ENCODE assay signal across 13 cellular contexts in genomic region chr5:136056771-136057335, GRCh38. TPM values are rescaled to one million over a fixed set of nuclear protein-coding genes. Genes with fewer than 3 reads are reported as not detected.
DNase-seq lines count a peak whose midpoint lies in the region; ATAC-seq and TF ChIP-seq lines count a peak whose summit lies in the region.
"Had no signal": no experiment of that assay in that cellular context is flagged by ENCODE, and none has a peak within 500 bp of the region (broad histone marks: within the 10 kb centered on the region; RNA-seq: fewer than 3 reads in every experiment).

No MANE protein-coding gene starts in this region.

- H2BK120ac ChIP-seq in neuronal stem cell (ENCODE audit: low read depth, low read length) = no peak overlapping the region

- H3K23ac ChIP-seq in neuronal stem cell (ENCODE audit: low read depth, low read length, poor library complexity) = no peak overlapping the region

- H2BK5ac ChIP-seq in neuronal stem cell (ENCODE audit: low read length) = no peak overlapping the region

- no peak overlapping the region for H3K27ac Mint-ChIP-seq in stimulated activated effector memory CD8-positive, alpha-beta T cell treated with anti-CD3 and anti-CD28 coated beads, Interleukin-12 subunit alpha, Interleukin-12 subunit beta, amount 100 ng/mL, for 72 hours

- TF ChIP-seq CTCF in heart right ventricle (IDR thresholded peaks at IDR 0.05) = no peak
- no peak for TF ChIP-seq CTCF in esophagus muscularis mucosa (IDR thresholded peaks at IDR 0.05)

- H3K4me2 ChIP-seq in neuronal stem cell (ENCODE audit: insufficient read depth, low read length, poor library complexity, severe bottlenecking) = no peak overlapping the region

- H3K27ac ChIP-seq in heart right ventricle (peak overlapping the region in 6 of 10 donors; percentile 42 to 72 (median 66)), esophagus muscularis mucosa (replicated peaks in 1 of 4) (peak overlapping the region; percentile 83 to 89 (median 88)), neuronal stem cell (replicated peaks; ENCODE audit: low read length) (no peak overlapping the region), aorta (ENCODE audit: low read depth in 1 of 2, low read length in 2 of 2) (peak overlapping the region; percentile 78 to 85)
- H3K27ac ChIP-seq: VCaP had no signal

- H3K18ac ChIP-seq in neuronal stem cell (ENCODE audit: low read length) = peak overlapping the region; percentile 39

- TF ChIP-seq POLR2A in esophagus muscularis mucosa (IDR thresholded peaks at IDR 0.05; ENCODE audit: low read depth) = no peak

- intact Hi-C loops in heart right ventricle (cut with DNase I) = loop anchor here in 2 of 10 donors (5.0 kb wide), 2 partner anchors 35 to 110 kb away; no protein-coding TSS in a partner anchor
- intact Hi-C loops in Right ventricle myocardium superior (cut with DNase I) = no loop called here
- intact Hi-C loops in esophagus muscularis mucosa (cut with DNase I) = no loop called here
- intact Hi-C loops in aorta (cut with DNase I) = loop anchor here (5.0 to 10.0 kb wide), 3 partner anchors 40 to 112 kb away; no protein-coding TSS in a partner anchor

- H3K9me3 ChIP-seq in heart right ventricle (no peaks in the 10 kb centered on the region), esophagus muscularis mucosa (no peaks in the 10 kb centered on the region), neuronal stem cell (replicated peaks in 1 of 2; ENCODE audit: control insufficient read depth in 2 of 2, insufficient read depth in 1 of 2, low read depth in 1 of 2, low read length in 2 of 2) (no peaks in the 10 kb centered on the region), aorta (ENCODE audit: control insufficient read depth, low read length) (no peaks in the 10 kb centered on the region)

- no peak overlapping the region for H2AFZ ChIP-seq in neuronal stem cell (ENCODE audit: low read length)

- H3K4me3 ChIP-seq in heart right ventricle (no peak overlapping the region), esophagus muscularis mucosa (no peak overlapping the region), neuronal stem cell (ENCODE audit: low read length in 2 of 2) (no peak overlapping the region), aorta (ENCODE audit: low read length in 2 of 2) (no peak overlapping the region)

- H3K14ac ChIP-seq in neuronal stem cell (ENCODE audit: low read length) = no peak overlapping the region

- H2BK15ac ChIP-seq in neuronal stem cell (ENCODE audit: low read length) = no peak overlapping the region

- no peak overlapping the region for H4K91ac ChIP-seq in neuronal stem cell (ENCODE audit: low read depth, low read length, poor library complexity)

- WGBS in heart right ventricle, 2 donors = 89 to 91% methylated on average over 8 of the region's 8 CpGs
- WGBS in esophagus muscularis mucosa = 85% methylated on average over 8 of the region's 8 CpGs
- WGBS in neuronal stem cell (ENCODE audit: extremely low coverage in 2 of 2, insufficient read length in 2 of 2, insufficient replicate concordance in 1 of 2), 2 donors = no CpG with 5 or more reads among the region's 8 CpGs
- WGBS in aorta, 2 donors = 80 to 90% methylated on average over 8 of the region's 8 CpGs

- no peak overlapping the region for H3K4me3 Mint-ChIP-seq in stimulated activated effector memory CD8-positive, alpha-beta T cell treated with anti-CD3 and anti-CD28 coated beads, Interleukin-12 subunit alpha, Interleukin-12 subunit beta, amount 100 ng/mL, for 72 hours
- H3K4me3 Mint-ChIP-seq: CD8-positive, alpha-beta memory T cell had no signal

- H3K36me3 ChIP-seq in heart right ventricle (peaks cover 0 to 100% (median 9%) of the 10 kb centered on the region in 9 donors), esophagus muscularis mucosa (peaks cover 0 to 45% (median 21%) of the 10 kb centered on the region in 4 donors), neuronal stem cell (replicated peaks in 1 of 2; ENCODE audit: control insufficient read depth in 2 of 2, insufficient read depth in 2 of 2, low read length in 2 of 2) (no peaks in the 10 kb centered on the region), aorta (ENCODE audit: control insufficient read depth in 1 of 2, insufficient read depth in 2 of 2, low read length in 1 of 2) (no peaks in the 10 kb centered on the region)

- TF ChIP-seq EP300 in esophagus muscularis mucosa (IDR thresholded peaks at IDR 0.05) = no peak

- DNase-seq in heart right ventricle (no peak), Right ventricle myocardium superior (no peak), esophagus muscularis mucosa (ENCODE audit: extremely low spot score) (no peak), neuronal stem cell (ENCODE audit: low spot score) (no peak), aorta (peak; percentile 18 to 63), HUDEP-2 (lab: John Stamatoyannopoulos, UW; ENCODE audit: unreplicated experiment in 76 of 76) (no peak)
- DNase-seq in stimulated activated effector memory CD8-positive, alpha-beta T cell treated with anti-CD3 and anti-CD28 coated beads, Interleukin-12 subunit alpha, Interleukin-12 subunit beta, amount 100 ng/mL, for 72 hours (ENCODE audit: low spot score in 2 of 2) = no peak
- DNase-seq: CD8-positive, alpha-beta memory T cell; NCI-H1694; NCI-H446 treated with DMSO at 0.1 percent for 48 hours; posterior cingulate gyrus had no signal

- H3K4me1 Mint-ChIP-seq in stimulated activated effector memory CD8-positive, alpha-beta T cell treated with anti-CD3 and anti-CD28 coated beads, Interleukin-12 subunit alpha, Interleukin-12 subunit beta, amount 100 ng/mL, for 72 hours = peaks cover 4% of the 10 kb centered on the region
- H3K4me1 Mint-ChIP-seq: CD8-positive, alpha-beta memory T cell had no signal

- no peak overlapping the region for H3K4ac ChIP-seq in neuronal stem cell (ENCODE audit: low read length)

- no peak overlapping the region for H3K9ac ChIP-seq in neuronal stem cell (ENCODE audit: low read depth, low read length, poor library complexity)

- no peak for ATAC-seq in heart right ventricle
- no peak for ATAC-seq in Right ventricle myocardium superior (ENCODE audit: poor library complexity)
- ATAC-seq in aorta (ENCODE audit: low FRiP score) = no peak
- no peak for ATAC-seq in stimulated activated effector memory CD8-positive, alpha-beta T cell treated with anti-CD3 and anti-CD28 coated beads, Interleukin-12 subunit alpha, Interleukin-12 subunit beta, amount 100 ng/mL, for 72 hours
- ATAC-seq in GM21423 (IDR thresholded peaks at IDR 0.05; ENCODE audit: unreplicated experiment) = no peak

- no peaks in the 10 kb centered on the region for H3K27me3 ChIP-seq in heart right ventricle
- no peaks in the 10 kb centered on the region for H3K27me3 ChIP-seq in esophagus muscularis mucosa
- H3K27me3 ChIP-seq in neuronal stem cell (ENCODE audit: control insufficient read depth in 3 of 3, insufficient read depth in 3 of 3, low read depth in 1 of 3, low read length in 3 of 3) = peaks cover 0 to 22% (median 0%) of the 10 kb centered on the region in 3 experiments
- no peaks in the 10 kb centered on the region for H3K27me3 ChIP-seq in aorta (ENCODE audit: control insufficient read depth in 1 of 2, insufficient read depth in 2 of 2, low read length in 1 of 2)

- H2AK5ac ChIP-seq in neuronal stem cell (ENCODE audit: low read depth, low read length) = no peak overlapping the region

- no peak overlapping the region for H4K8ac ChIP-seq in neuronal stem cell (ENCODE audit: low read depth, low read length)

- no peak overlapping the region for H2BK12ac ChIP-seq in neuronal stem cell (ENCODE audit: low read length)

- no peaks in the 10 kb centered on the region for H3K9me3 Mint-ChIP-seq in stimulated activated effector memory CD8-positive, alpha-beta T cell treated with anti-CD3 and anti-CD28 coated beads, Interleukin-12 subunit alpha, Interleukin-12 subunit beta, amount 100 ng/mL, for 72 hours
- H3K9me3 Mint-ChIP-seq: CD8-positive, alpha-beta memory T cell had no signal

- H3K4me1 ChIP-seq in heart right ventricle = peaks cover 0 to 49% (median 39%) of the 10 kb centered on the region in 9 donors
- peaks cover 25 to 74% (median 60%) of the 10 kb centered on the region in 4 donors for H3K4me1 ChIP-seq in esophagus muscularis mucosa
- peaks cover 0 to 10% of the 10 kb centered on the region in 2 donors for H3K4me1 ChIP-seq in neuronal stem cell (ENCODE audit: control insufficient read depth in 2 of 2, insufficient read depth in 1 of 2, low read depth in 1 of 2, low read length in 2 of 2)
- peaks cover 0 to 3% of the 10 kb centered on the region in 2 donors for H3K4me1 ChIP-seq in aorta (ENCODE audit: control insufficient read depth in 1 of 2, insufficient read depth in 2 of 2, low read length in 2 of 2)

- H3K79me1 ChIP-seq in neuronal stem cell (ENCODE audit: low read depth, low read length) = no peaks in the 10 kb centered on the region

- no peaks in the 10 kb centered on the region for H3K36me3 Mint-ChIP-seq in stimulated activated effector memory CD8-positive, alpha-beta T cell treated with anti-CD3 and anti-CD28 coated beads, Interleukin-12 subunit alpha, Interleukin-12 subunit beta, amount 100 ng/mL, for 72 hours

RNA-seq across cellular contexts. Expression of gene TGFBI, which starts 28.1 kb away (rescaled TPM):
- total RNA-seq in heart right ventricle (100 to 1,000 TPM in 1 of 10 donors, 10 to 100 TPM in 9; 29.6 to 137 (median 46.2) TPM), Right ventricle myocardium superior (49.9 TPM), esophagus muscularis mucosa (100 to 1,000 TPM in 2 of 4 donors, 10 to 100 TPM in 2; 62.3 to 128 (median 92.9) TPM), aorta (100 to 1,000 TPM; 322 to 335 TPM)
- polyA plus RNA-seq in heart right ventricle (10 to 100 TPM; 65.5 to 69.9 TPM), aorta (10 to 100 TPM; 83.3 to 92.4 TPM)
- polyA plus RNA-seq in neuronal stem cell (2013, experiment 1 of 2) = 6.5 TPM
- 6.3 TPM for polyA plus RNA-seq in neuronal stem cell (2013, experiment 2 of 2)

Comparison
In these comparisons a context has a peak if more than half of its experiments do, and no peak if none do; other contexts are left out.
1. DNase-seq: peak in aorta (2 of 2); none in heart right ventricle (0 of 2), Right ventricle myocardium superior (single experiment), esophagus muscularis mucosa (single experiment), neuronal stem cell (single experiment), stimulated activated effector memory CD8-positive, alpha-beta T cell treated with anti-CD3 and anti-CD28 coated beads, Interleukin-12 subunit alpha, Interleukin-12 subunit beta, amount 100 ng/mL, for 72 hours (0 of 2) and HUDEP-2 (0 of 76).
2. intact Hi-C loops: an anchor here in aorta (5.0 to 10.0 kb wide); none called in Right ventricle myocardium superior and esophagus muscularis mucosa.